In the genomic region with DNA sequence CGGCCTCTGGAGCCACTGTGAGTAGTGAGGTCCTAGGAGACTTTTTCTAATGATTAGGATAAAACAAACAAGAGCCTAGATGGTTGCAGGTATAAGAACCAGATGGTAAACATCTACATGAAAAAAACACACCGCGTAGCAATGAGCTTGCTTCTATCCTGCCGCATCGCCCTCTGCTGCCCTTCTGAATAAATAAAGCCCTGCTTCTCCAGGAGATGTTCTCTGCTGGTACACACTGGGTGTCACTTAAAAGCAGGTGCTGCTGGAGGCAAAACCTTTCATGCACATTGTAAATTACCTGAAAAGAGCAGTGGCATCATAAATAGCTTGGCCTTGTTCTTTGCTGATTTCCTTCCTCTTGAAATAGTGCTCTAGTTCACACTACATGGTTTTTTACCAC, we compare ENCODE assay signal across 12 cellular contexts.
A peak's percentile ranks its signal among the peaks of the same experiment; 100 is the strongest.
DNase-seq lines count a peak whose midpoint lies in the region; TF ChIP-seq lines count a peak whose summit lies in the region.
"Had no signal": no experiment of that assay in that cellular context is flagged by ENCODE, and none has a peak within 500 bp of the region (broad histone marks: within the 10 kb centered on the region; RNA-seq: fewer than 3 reads in every experiment).

No MANE protein-coding gene starts in this region.

- no peak overlapping the region for H3K4me3 ChIP-seq in WERI-Rb-1 (ENCODE audit: low read depth, low read length)
- H3K4me3 ChIP-seq in kidney epithelial cell (ENCODE audit: low read depth, low read length) = no peak overlapping the region

- H3K27ac Mint-ChIP-seq in HFFc6 = no peak overlapping the region
- H3K27ac Mint-ChIP-seq: progenitor cell of endocrine pancreas; T-helper 1 cell treated with Interleukin-12 subunit alpha and Interleukin-12 subunit beta and Interleukin-4 antibody, amounts not matched to agents 30 μg/mL and 1 μg/mL, for 36 hours had no signal

- peaks cover 41% of the 10 kb centered on the region for H3K4me1 Mint-ChIP-seq in HFFc6 (ENCODE audit: low read depth)

- H3K27ac ChIP-seq in WERI-Rb-1 = no peak overlapping the region

- H3K36me3 Mint-ChIP-seq in HFFc6 (ENCODE audit: low read depth) = no peaks in the 10 kb centered on the region; the same call in 1 of the 2 replicates

- H3K27me3 ChIP-seq in WERI-Rb-1 (ENCODE audit: insufficient read depth, low read depth, severe bottlenecking) (no peaks in the 10 kb centered on the region), kidney epithelial cell (ENCODE audit: control insufficient read depth, insufficient read depth, low read length) (no peaks in the 10 kb centered on the region)

- H3K36me3 ChIP-seq in WERI-Rb-1 = no peaks in the 10 kb centered on the region
- no peaks in the 10 kb centered on the region for H3K36me3 ChIP-seq in kidney epithelial cell (ENCODE audit: control insufficient read depth, insufficient read depth, low read length)

- peak; percentile 30 for TF ChIP-seq CTCF in HFFc6 (IDR thresholded peaks at IDR 0.05)
- peak; percentile 34; the same call in 1 of the 2 replicates for TF ChIP-seq CTCF in WERI-Rb-1 (IDR thresholded peaks at IDR 0.05; ENCODE audit: low read depth, low read length)
- TF ChIP-seq CTCF in kidney epithelial cell (IDR thresholded peaks at IDR 0.05; ENCODE audit: insufficient read depth, low read length, poor library complexity, severe bottlenecking) = peak; percentile 26

- DNase-seq in DMS53 treated with DMSO at 0.1 percent for 48 hours (lab: John Stamatoyannopoulos, UW; ENCODE audit: unreplicated experiment) (peak; percentile 8), HFFc6 (no peak), WERI-Rb-1 (no peak), kidney epithelial cell (ENCODE audit: low read depth) (no peak), HuH-7.5 (ENCODE audit: low spot score) (no peak), NCI-H446 (lab: John Stamatoyannopoulos, UW) (no peak), anterior cingulate cortex (lab: John Stamatoyannopoulos, UW) (no peak)
- DNase-seq in activated CD8-positive, alpha-beta memory T cell treated with anti-CD3 and anti-CD28 coated beads, Interleukin-2, amount 50 U/mL, for 4 hours = no peak
- DNase-seq: effector memory CD4-positive, alpha-beta T cell; NCI-H1436 treated with DMSO at 0.1 percent for 48 hours had no signal

- no peaks in the 10 kb centered on the region for H3K9me3 ChIP-seq in WERI-Rb-1 (ENCODE audit: severe bottlenecking)

- no peaks in the 10 kb centered on the region; the same call in 1 of the 2 replicates for H3K27me3 Mint-ChIP-seq in HFFc6 (ENCODE audit: insufficient read depth)

- H3K4me3 Mint-ChIP-seq in HFFc6 = no peak overlapping the region
- H3K4me3 Mint-ChIP-seq: T-helper 1 cell treated with Interleukin-12 subunit alpha and Interleukin-12 subunit beta and Interleukin-4 antibody, amounts not matched to agents 30 μg/mL and 1 μg/mL, for 36 hours had no signal

- H3K9me3 Mint-ChIP-seq in HFFc6 = no peaks in the 10 kb centered on the region
- H3K9me3 Mint-ChIP-seq: T-helper 1 cell treated with Interleukin-12 subunit alpha and Interleukin-12 subunit beta and Interleukin-4 antibody, amounts not matched to agents 30 μg/mL and 1 μg/mL, for 36 hours had no signal
